In genomic region chr11:2902784-2903671, GRCh38 we compare ENCODE assay signal across 1 cellular context.
TF ChIP-seq lines count a peak whose summit lies in the region.

No MANE protein-coding gene starts in this region.

TF ChIP-seq in HepG2, 621 proteins besides CTCF, POLR2A, EP300 and RAD21 (continued from another document):
- TF ChIP-seq E2F1 (CRISPR knock-in tag; IDR thresholded peaks at IDR 0.05): no peak
